ENCODE assay signal across 13 cellular contexts in genomic region chr10:7424315-7424714, GRCh38. TPM values are rescaled to one million over a fixed set of nuclear protein-coding genes. Genes with fewer than 3 reads are reported as not detected.
DNase-seq lines count a peak whose midpoint lies in the region; ATAC-seq and TF ChIP-seq lines count a peak whose summit lies in the region.
"Had no signal": no experiment of that assay in that cellular context is flagged by ENCODE, and none has a peak within 500 bp of the region (broad histone marks: within the 10 kb centered on the region; RNA-seq: fewer than 3 reads in every experiment).

No MANE protein-coding gene starts in this region.

- peak; percentile 29 to 60 for ATAC-seq in naive thymus-derived CD8-positive, alpha-beta T cell

- no peaks in the 10 kb centered on the region for H3K9me3 Mint-ChIP-seq in activated T-cell treated with anti-CD3 and anti-CD28 coated beads, Interleukin-2, amount 50 U/mL, for 24 hours
- no peaks in the 10 kb centered on the region for H3K9me3 Mint-ChIP-seq in naive thymus-derived CD8-positive, alpha-beta T cell
- H3K9me3 Mint-ChIP-seq: dendritic cell treated with granulocyte-macrophage colony-stimulating factor and Interleukin-4, amounts not matched to agents 40 ng/mL and 50 ng/mL, for 4 days had no signal

- POLR2A ChIA-PET in naive thymus-derived CD8-positive, alpha-beta T cell (lab: Charles Lee): no interaction called here

- no peaks in the 10 kb centered on the region for H3K4me1 ChIP-seq in ovary (ENCODE audit: insufficient read depth)
- H3K4me1 ChIP-seq: right atrium auricular region had no signal

- 82 to 85% (median 83%) methylated on average over 12 of the region's 12 CpGs for WGBS in ovary, 3 donors

- no peaks in the 10 kb centered on the region for H3K9me3 ChIP-seq in ovary
- H3K9me3 ChIP-seq: right atrium auricular region had no signal

- TF ChIP-seq POLR2A in ovary (IDR thresholded peaks at IDR 0.05): no peak

- H3K27me3 Mint-ChIP-seq in activated T-cell treated with anti-CD3 and anti-CD28 coated beads, Interleukin-2, amount 50 U/mL, for 24 hours: no peaks in the 10 kb centered on the region
- H3K27me3 Mint-ChIP-seq in naive thymus-derived CD8-positive, alpha-beta T cell: no peaks in the 10 kb centered on the region
- H3K27me3 Mint-ChIP-seq: dendritic cell treated with granulocyte-macrophage colony-stimulating factor and Interleukin-4, amounts not matched to agents 40 ng/mL and 50 ng/mL, for 4 days had no signal

- H3K27ac Mint-ChIP-seq in activated T-cell treated with anti-CD3 and anti-CD28 coated beads, Interleukin-2, amount 50 U/mL, for 24 hours: no peak overlapping the region
- H3K27ac Mint-ChIP-seq in naive thymus-derived CD8-positive, alpha-beta T cell: peak overlapping the region in 2 of 10 donors; percentile 11 to 38
- H3K27ac Mint-ChIP-seq: dendritic cell treated with granulocyte-macrophage colony-stimulating factor and Interleukin-4, amounts not matched to agents 40 ng/mL and 50 ng/mL, for 4 days had no signal

- in situ Hi-C loops in KBM-7 (cut with MboI; ENCODE audit: low pct_unique_long_range_greater_than_20kb, low sequenced_read_pairs): loop anchor here (25.0 kb wide), 1 partner anchor 512 kb away; no protein-coding TSS in a partner anchor

- no peak for TF ChIP-seq EP300 in ovary (IDR thresholded peaks at IDR 0.05)

- no peak overlapping the region for H3K4me3 ChIP-seq in GM06990 (replicated peaks; ENCODE audit: low read depth, low read length)
- H3K4me3 ChIP-seq in ovary: no peak overlapping the region
- H3K4me3 ChIP-seq: right atrium auricular region had no signal

- no peaks in the 10 kb centered on the region for H3K27me3 ChIP-seq in GM06990 (replicated peaks; ENCODE audit: control insufficient read depth, insufficient read depth, low read length)
- H3K27me3 ChIP-seq in ovary: no peaks in the 10 kb centered on the region
- H3K27me3 ChIP-seq: right atrium auricular region had no signal

- no peak overlapping the region for H3K27ac ChIP-seq in ovary
- H3K27ac ChIP-seq: right atrium auricular region had no signal

- H3K4me1 Mint-ChIP-seq in activated T-cell treated with anti-CD3 and anti-CD28 coated beads, Interleukin-2, amount 50 U/mL, for 24 hours (ENCODE audit: low read depth): peaks cover 19% of the 10 kb centered on the region
- peaks cover 8 to 25% (median 16%) of the 10 kb centered on the region in 4 donors for H3K4me1 Mint-ChIP-seq in naive thymus-derived CD8-positive, alpha-beta T cell

- H3K36me3 ChIP-seq in GM06990 (ENCODE audit: control insufficient read depth, insufficient read depth, low read length) (no peaks in the 10 kb centered on the region), ovary (no peaks in the 10 kb centered on the region)
- H3K36me3 ChIP-seq: right atrium auricular region had no signal

- intact Hi-C loops in ovary (cut with DNase I): no loop called here

- TF ChIP-seq CTCF in GM06990 (IDR thresholded peaks at IDR 0.05; ENCODE audit: insufficient read depth, low read length, poor library complexity, severe bottlenecking) (peak; percentile 20), ovary (IDR thresholded peaks at IDR 0.05) (no peak), GM10266 (IDR thresholded peaks at IDR 0.05; ENCODE audit: control insufficient read depth, insufficient read depth, low read depth, missing control alignments) (no peak)

- H3K36me3 Mint-ChIP-seq in activated T-cell treated with anti-CD3 and anti-CD28 coated beads, Interleukin-2, amount 50 U/mL, for 24 hours (ENCODE audit: low read depth): no peaks in the 10 kb centered on the region
- H3K36me3 Mint-ChIP-seq in naive thymus-derived CD8-positive, alpha-beta T cell: no peaks in the 10 kb centered on the region

- no peak for DNase-seq in GM06990 (ENCODE audit: extremely low read depth, insufficient read length)
- DNase-seq in HT1080 (ENCODE audit: low read depth): peak; percentile 38
- DNase-seq in activated T-cell treated with anti-CD3 and anti-CD28 coated beads, Interleukin-2, amount 50 U/mL, for 24 hours: peak; percentile 43
- DNase-seq in naive thymus-derived CD8-positive, alpha-beta T cell: peak in 3 of 10 donors; percentile 3 to 27 (median 14)
- DNase-seq in ovary: no peak
- no peak for DNase-seq in KBM-7
- no peak for DNase-seq in COR-L47 (lab: John Stamatoyannopoulos, UW)
- no peak for DNase-seq in GM10266 (ENCODE audit: extremely low spot score)
- DNase-seq: activated CD4-positive, alpha-beta T cell treated with anti-CD3 and anti-CD28 coated beads for 4 hours; IMR-90; NCI-H1694 had no signal

- H3K4me3 Mint-ChIP-seq in activated T-cell treated with anti-CD3 and anti-CD28 coated beads, Interleukin-2, amount 50 U/mL, for 24 hours: no peak overlapping the region
- no peak overlapping the region for H3K4me3 Mint-ChIP-seq in naive thymus-derived CD8-positive, alpha-beta T cell
- H3K4me3 Mint-ChIP-seq: dendritic cell treated with granulocyte-macrophage colony-stimulating factor and Interleukin-4, amounts not matched to agents 40 ng/mL and 50 ng/mL, for 4 days had no signal

RNA-seq across cellular contexts. Expression of gene SFMBT2, which starts 13.5 kb away (rescaled TPM):
- total RNA-seq in HT1080 (2014; rRNA removed; shearing (Covaris generic)): 1.9 and 2.4 TPM in 2 replicates
- polyA plus RNA-seq in HT1080 (2015; cell fraction: cytosol; rRNA removed): 1.2 and 1.7 TPM in 2 replicates
- polyA plus RNA-seq in HT1080 (2015; cell fraction: nucleus; rRNA removed): 2.3 and 3.1 TPM in 2 replicates
- total RNA-seq in naive thymus-derived CD8-positive, alpha-beta T cell: 10 to 100 TPM; 30.1 to 31.8 TPM
- polyA plus RNA-seq in naive thymus-derived CD8-positive, alpha-beta T cell: 1 to 10 TPM; 2.2 to 6.7 (median 4.8) TPM
- 10 to 100 TPM; 11.2 to 28.1 (median 22.3) TPM for total RNA-seq in ovary
- 1 to 10 TPM; 5.0 to 8.5 TPM for polyA plus RNA-seq in ovary

Comparison
In these comparisons a context has a peak if more than half of its experiments do, and no peak if none do; other contexts are left out.
1. DNase-seq: peak in HT1080 (single experiment) and activated T-cell treated with anti-CD3 and anti-CD28 coated beads, Interleukin-2, amount 50 U/mL, for 24 hours (single experiment); none in GM06990 (single experiment), ovary (0 of 5), KBM-7 (single experiment), COR-L47 (single experiment) and GM10266 (single experiment).